11 cellular contexts compared by ENCODE assay signal in the genomic region with DNA sequence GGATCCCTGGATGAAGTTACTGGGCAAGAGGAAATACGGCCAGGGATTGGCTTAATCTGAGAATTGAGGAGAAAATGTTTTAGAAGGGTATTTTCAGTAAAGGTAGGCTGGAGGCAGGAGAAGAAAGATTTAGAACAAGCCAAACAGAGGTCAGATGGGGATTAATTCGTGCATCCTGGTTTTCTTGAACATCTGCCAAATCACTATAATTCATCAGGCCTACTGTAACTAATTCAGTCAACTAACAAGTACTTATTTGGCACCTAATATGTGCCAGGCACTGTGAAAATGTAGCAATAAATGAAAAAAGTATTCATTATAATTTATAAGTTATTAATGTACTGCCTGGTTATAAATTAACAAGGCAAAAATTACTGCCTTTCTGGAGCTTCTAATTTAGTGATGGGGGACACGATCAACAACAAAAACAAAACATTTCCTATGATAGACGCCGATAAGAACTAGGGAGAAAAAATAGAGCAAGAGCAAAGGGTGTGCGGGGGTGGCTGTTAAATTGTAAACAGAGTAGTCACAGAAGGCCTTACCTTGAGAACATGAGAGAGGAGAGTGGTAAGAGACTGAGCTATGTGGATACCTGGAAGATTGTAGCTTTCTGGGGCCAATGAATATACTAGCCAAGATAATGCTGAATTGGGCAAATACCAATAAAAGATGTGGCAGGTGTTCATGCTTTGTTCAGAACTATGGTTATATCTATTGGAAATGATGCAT. TPM values are rescaled to one million over a fixed set of nuclear protein-coding genes. Genes with fewer than 3 reads are reported as not detected.
DNase-seq lines count a peak whose midpoint lies in the region; ATAC-seq and TF ChIP-seq lines count a peak whose summit lies in the region.
"Had no signal": no experiment of that assay in that cellular context is flagged by ENCODE, and none has a peak within 500 bp of the region (broad histone marks: within the 10 kb centered on the region; RNA-seq: fewer than 3 reads in every experiment).

No MANE protein-coding gene starts in this region.

- DNase-seq in CD8-positive, alpha-beta memory T cell: no peak
- no peak for DNase-seq in body of pancreas
- no peak for DNase-seq in DMS79 treated with DMSO at 0.1 percent for 48 hours (lab: John Stamatoyannopoulos, UW)
- DNase-seq in esophagus muscularis mucosa (ENCODE audit: extremely low spot score): no peak
- no peak for DNase-seq in substantia nigra (lab: John Stamatoyannopoulos, UW)
- DNase-seq in activated effector memory CD4-positive, alpha-beta T cell treated with anti-CD3 and anti-CD28 coated beads, Interleukin-2, amount 50 U/mL, for 16 hours: no peak
- DNase-seq: COR-L47, NCI-H510A, transverse colon had no signal

- POLR2A ChIA-PET in CD8-positive, alpha-beta memory T cell (lab: Charles Lee): interaction anchor here (0.5 kb wide), 1 partner anchor 106 kb away, joined by 4 read pairs; no protein-coding TSS in a partner anchor

- H3K9me3 ChIP-seq in CD8-positive, alpha-beta memory T cell (ENCODE audit: low read length): no peaks in the 10 kb centered on the region
- H3K9me3 ChIP-seq in HUES48 (ENCODE audit: control insufficient read depth, insufficient read depth, low read length) (no peaks in the 10 kb centered on the region), body of pancreas (no peaks in the 10 kb centered on the region), muscle layer of duodenum (ENCODE audit: control insufficient read depth in 1 of 2, low read length in 2 of 2) (no peaks in the 10 kb centered on the region), esophagus muscularis mucosa (no peaks in the 10 kb centered on the region)
- H3K9me3 ChIP-seq: transverse colon had no signal

- peak overlapping the region; percentile 63 to 95 (median 89) for H3K27ac Mint-ChIP-seq in CD8-positive, alpha-beta memory T cell

- TF ChIP-seq EP300 in esophagus muscularis mucosa (IDR thresholded peaks at IDR 0.05): no peak

- H3K9me3 Mint-ChIP-seq in CD8-positive, alpha-beta memory T cell: no peaks in the 10 kb centered on the region

- H3K4me3 Mint-ChIP-seq in CD8-positive, alpha-beta memory T cell: peak overlapping the region in 3 of 7 donors; percentile 14 to 58 (median 29)

- H3K4me1 Mint-ChIP-seq in CD8-positive, alpha-beta memory T cell: peaks cover 30 to 42% (median 39%) of the 10 kb centered on the region in 3 donors

- H3K36me3 Mint-ChIP-seq in CD8-positive, alpha-beta memory T cell: peaks cover 0 to 7% (median 0%) of the 10 kb centered on the region in 3 donors

- no peak overlapping the region for H3K27ac ChIP-seq in CD8-positive, alpha-beta memory T cell (ENCODE audit: low read depth, low read length)
- H3K27ac ChIP-seq in HUES48 (ENCODE audit: low read depth, low read length) (peak overlapping the region; percentile 17), body of pancreas (peak overlapping the region; percentile 28 to 82 (median 68)), muscle layer of duodenum (ENCODE audit: low read length) (peak overlapping the region; percentile 62), esophagus muscularis mucosa (replicated peaks in 1 of 4) (no peak overlapping the region), substantia nigra (ENCODE audit: low read depth, low read length, poor library complexity, severe bottlenecking) (no peak overlapping the region)

- CTCF ChIA-PET in CD8-positive, alpha-beta memory T cell (lab: Charles Lee): interaction anchor here (0.6 to 2.1 kb wide), 3 partner anchors 21 to 208 kb away, joined by 3 to 6 read pairs (median 3); no protein-coding TSS in a partner anchor

- H3K4me1 ChIP-seq in CD8-positive, alpha-beta memory T cell (ENCODE audit: insufficient read depth, low read length): peaks cover 27% of the 10 kb centered on the region
- H3K4me1 ChIP-seq in HUES48 (ENCODE audit: control insufficient read depth, insufficient read depth, low read length): peaks cover 23% of the 10 kb centered on the region
- H3K4me1 ChIP-seq in body of pancreas: peaks cover 58% of the 10 kb centered on the region
- peaks cover 0 to 10% of the 10 kb centered on the region in 2 donors for H3K4me1 ChIP-seq in muscle layer of duodenum (ENCODE audit: control insufficient read depth in 1 of 2, insufficient read depth in 2 of 2, low read length in 2 of 2)
- peaks cover 24 to 31% (median 28%) of the 10 kb centered on the region in 4 donors for H3K4me1 ChIP-seq in esophagus muscularis mucosa

- no peak overlapping the region for H3K4me3 ChIP-seq in CD8-positive, alpha-beta memory T cell (ENCODE audit: low read length)
- no peak overlapping the region for H3K4me3 ChIP-seq in HUES48 (ENCODE audit: low read depth, low read length)
- H3K4me3 ChIP-seq in body of pancreas: no peak overlapping the region
- no peak overlapping the region for H3K4me3 ChIP-seq in muscle layer of duodenum (ENCODE audit: low read depth in 1 of 2, low read length in 2 of 2)
- H3K4me3 ChIP-seq in esophagus muscularis mucosa: no peak overlapping the region
- H3K4me3 ChIP-seq: transverse colon had no signal

- intact Hi-C loops in body of pancreas (cut with DNase I) (no loop called here), esophagus muscularis mucosa (cut with DNase I) (no loop called here)

- ATAC-seq in body of pancreas: peak; percentile 10

- no peak overlapping the region for H3K9ac ChIP-seq in HUES48 (ENCODE audit: low read depth, low read length)

- no peaks in the 10 kb centered on the region for H3K36me3 ChIP-seq in CD8-positive, alpha-beta memory T cell (ENCODE audit: insufficient read depth, low read length)
- H3K36me3 ChIP-seq in HUES48 (ENCODE audit: control insufficient read depth, insufficient read depth, low read length) (peaks cover 12% of the 10 kb centered on the region), body of pancreas (replicated peaks in 1 of 2; ENCODE audit: insufficient read depth in 1 of 2, low read depth in 2 of 2) (no peaks in the 10 kb centered on the region), muscle layer of duodenum (ENCODE audit: control insufficient read depth in 1 of 2, insufficient read depth in 2 of 2, low read length in 2 of 2) (no peaks in the 10 kb centered on the region), esophagus muscularis mucosa (no peaks in the 10 kb centered on the region)
- H3K36me3 ChIP-seq: transverse colon had no signal

- WGBS in body of pancreas, 2 donors: 12 to 24% methylated on average over 6 of the region's 6 CpGs
- 54% methylated on average over 6 of the region's 6 CpGs for WGBS in esophagus muscularis mucosa

- TF ChIP-seq CTCF in body of pancreas (IDR thresholded peaks at IDR 0.05): no peak
- TF ChIP-seq CTCF in esophagus muscularis mucosa (IDR thresholded peaks at IDR 0.05): no peak

- H3K27me3 ChIP-seq in CD8-positive, alpha-beta memory T cell (ENCODE audit: insufficient read depth, low read length, poor library complexity, severe bottlenecking): no peaks in the 10 kb centered on the region
- no peaks in the 10 kb centered on the region for H3K27me3 ChIP-seq in HUES48 (ENCODE audit: control insufficient read depth, insufficient read depth, low read length)
- no peaks in the 10 kb centered on the region for H3K27me3 ChIP-seq in body of pancreas
- no peaks in the 10 kb centered on the region for H3K27me3 ChIP-seq in muscle layer of duodenum (ENCODE audit: low read depth, low read length)
- no peaks in the 10 kb centered on the region for H3K27me3 ChIP-seq in esophagus muscularis mucosa
- H3K27me3 ChIP-seq: transverse colon had no signal

- no peaks in the 10 kb centered on the region for H3K27me3 Mint-ChIP-seq in CD8-positive, alpha-beta memory T cell

- TF ChIP-seq POLR2A in body of pancreas (IDR thresholded peaks at IDR 0.05) (no peak), esophagus muscularis mucosa (IDR thresholded peaks at IDR 0.05; ENCODE audit: low read depth) (no peak)

RNA-seq across cellular contexts. Expression of a gene that starts 34.1 kb away (rescaled TPM):
- total RNA-seq in CD8-positive, alpha-beta memory T cell: 10 to 100 TPM; 37.5 to 41.2 TPM
- polyA plus RNA-seq in CD8-positive, alpha-beta memory T cell: 10.3 TPM
- total RNA-seq in body of pancreas (10 to 100 TPM; 30.3 to 32.9 TPM), esophagus muscularis mucosa (10 to 100 TPM in 3 of 4 donors, 1 to 10 TPM in 1; 10.0 to 17.0 (median 13.9) TPM)

Comparison
In these comparisons a context has a peak if more than half of its experiments do, and no peak if none do; other contexts are left out.
1. H3K27ac ChIP-seq: peak in HUES48 (single experiment), body of pancreas (4 of 4) and muscle layer of duodenum (single experiment); none in CD8-positive, alpha-beta memory T cell (single experiment), esophagus muscularis mucosa (0 of 4) and substantia nigra (single experiment).